14 cellular contexts compared by ENCODE assay signal in the genomic region with DNA sequence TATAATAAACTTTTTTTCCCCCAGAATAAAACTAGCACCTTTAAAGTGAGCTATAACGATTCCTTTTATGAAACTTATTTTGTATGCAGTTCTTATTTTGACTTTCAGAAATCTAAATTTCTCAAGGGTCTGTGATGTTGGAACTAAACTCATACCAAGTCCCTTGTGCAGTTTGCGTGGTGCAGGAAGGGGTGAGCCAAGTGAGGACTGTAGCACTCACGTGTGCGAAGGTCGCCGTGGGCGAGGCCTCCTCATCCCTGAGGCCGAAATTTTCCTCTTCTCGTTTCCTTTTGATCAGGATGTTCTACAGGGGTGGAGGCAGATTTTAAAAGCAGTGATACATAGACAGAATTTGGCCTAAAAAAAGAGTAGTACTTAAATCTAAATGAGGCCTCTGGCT.
DNase-seq lines count a peak whose midpoint lies in the region; ATAC-seq and TF ChIP-seq lines count a peak whose summit lies in the region.
"Had no signal": no experiment of that assay in that cellular context is flagged by ENCODE, and none has a peak within 500 bp of the region (broad histone marks: within the 10 kb centered on the region; RNA-seq: fewer than 3 reads in every experiment).

No MANE protein-coding gene starts in this region.

- TF ChIP-seq RAD21 in IMR-90 (IDR thresholded peaks at IDR 0.05; ENCODE audit: low read length), result no peak

- no peak for ATAC-seq in IMR-90 (ENCODE audit: low read depth)
- no peak for ATAC-seq in activated T-helper 17 cell treated with anti-CD3 and anti-CD28 coated beads, Interleukin-2, amount 50 U/mL, for 72 hours (replicated peaks)
- ATAC-seq in psoas muscle, result no peak
- ATAC-seq: Right ventricle myocardium inferior had no signal

- TF ChIP-seq CTCF in IMR-90 (conservative IDR thresholded peaks at IDR 0.05; ENCODE audit: low read depth, low read length) (no peak), psoas muscle (IDR thresholded peaks at IDR 0.05) (no peak), uterus (IDR thresholded peaks at IDR 0.05) (no peak)

- no peak overlapping the region for H3K4me3 ChIP-seq in IMR-90 (ENCODE audit: insufficient read depth, low read depth, low read length)
- no peak overlapping the region for H3K4me3 ChIP-seq in psoas muscle
- H3K4me3 ChIP-seq in uterus, result no peak overlapping the region
- H3K4me3 ChIP-seq: BLaER1 had no signal

- TF ChIP-seq POLR2A in IMR-90 (IDR thresholded peaks at IDR 0.05; ENCODE audit: low read depth, low read length) (no peak), uterus (IDR thresholded peaks at IDR 0.05) (no peak)

- H3K14ac ChIP-seq in IMR-90 (replicated peaks; ENCODE audit: low read depth, low read length), result no peak overlapping the region

- no peak overlapping the region for H2BK15ac ChIP-seq in IMR-90 (ENCODE audit: low read depth, low read length)

- no peak overlapping the region for H2AFZ ChIP-seq in IMR-90 (replicated peaks; ENCODE audit: low read length, poor library complexity)

- CTCF ChIA-PET in IMR-90 (lab: Yijun Ruan, JAX), result no interaction called here

- POLR2A ChIA-PET in IMR-90 (lab: Charles Lee; ENCODE audit: unreplicated experiment), result no interaction called here

- H3K4me2 ChIP-seq in IMR-90 (ENCODE audit: low read depth, low read length), result no peak overlapping the region
- H3K4me2 ChIP-seq: BLaER1 had no signal

- H4K5ac ChIP-seq in IMR-90 (ENCODE audit: low read depth, low read length), result no peak overlapping the region

- no peak overlapping the region for H3K9ac ChIP-seq in IMR-90 (ENCODE audit: low read depth, low read length)
- H3K9ac ChIP-seq: BLaER1 had no signal

- no peaks in the 10 kb centered on the region for H3K9me3 ChIP-seq in IMR-90 (ENCODE audit: control insufficient read depth, insufficient read depth, low read length)
- H3K9me3 ChIP-seq in psoas muscle, result no peaks in the 10 kb centered on the region
- no peaks in the 10 kb centered on the region for H3K9me3 ChIP-seq in uterus
- H3K9me3 ChIP-seq: BLaER1 had no signal

- peaks cover 3% of the 10 kb centered on the region for H3K36me3 Mint-ChIP-seq in activated naive CD8-positive, alpha-beta T cell
- H3K36me3 Mint-ChIP-seq in activated naive CD8-positive, alpha-beta T cell treated with anti-CD3 and anti-CD28 coated beads for 36 hours, result peaks cover 1% of the 10 kb centered on the region
- H3K36me3 Mint-ChIP-seq in activated T-helper 17 cell treated with anti-CD3 and anti-CD28 coated beads, Interleukin-2, amount 50 U/mL, for 72 hours (ENCODE audit: low read depth), result no peaks in the 10 kb centered on the region

- no peaks in the 10 kb centered on the region for H3K27me3 Mint-ChIP-seq in activated naive CD8-positive, alpha-beta T cell
- no peaks in the 10 kb centered on the region for H3K27me3 Mint-ChIP-seq in activated naive CD8-positive, alpha-beta T cell treated with anti-CD3 and anti-CD28 coated beads for 36 hours
- H3K27me3 Mint-ChIP-seq in activated T-helper 17 cell treated with anti-CD3 and anti-CD28 coated beads, Interleukin-2, amount 50 U/mL, for 72 hours, result no peaks in the 10 kb centered on the region

- peaks cover 67% of the 10 kb centered on the region for H3K4me1 Mint-ChIP-seq in activated naive CD8-positive, alpha-beta T cell (ENCODE audit: low read depth)
- peaks cover 55% of the 10 kb centered on the region for H3K4me1 Mint-ChIP-seq in activated naive CD8-positive, alpha-beta T cell treated with anti-CD3 and anti-CD28 coated beads for 36 hours
- H3K4me1 Mint-ChIP-seq in activated T-helper 17 cell treated with anti-CD3 and anti-CD28 coated beads, Interleukin-2, amount 50 U/mL, for 72 hours, result peaks cover 26% of the 10 kb centered on the region

- no peaks in the 10 kb centered on the region for H3K9me3 Mint-ChIP-seq in activated naive CD8-positive, alpha-beta T cell (ENCODE audit: low read depth)
- no peaks in the 10 kb centered on the region for H3K9me3 Mint-ChIP-seq in activated naive CD8-positive, alpha-beta T cell treated with anti-CD3 and anti-CD28 coated beads for 36 hours
- H3K9me3 Mint-ChIP-seq in activated T-helper 17 cell treated with anti-CD3 and anti-CD28 coated beads, Interleukin-2, amount 50 U/mL, for 72 hours, result no peaks in the 10 kb centered on the region

- H3K36me3 ChIP-seq in IMR-90 (ENCODE audit: control insufficient read depth, insufficient read depth, low read length) (no peaks in the 10 kb centered on the region), psoas muscle (ENCODE audit: insufficient read depth in 1 of 2, low read depth in 1 of 2) (no peaks in the 10 kb centered on the region), uterus (no peaks in the 10 kb centered on the region)

- peaks cover 5% of the 10 kb centered on the region; the same call in 1 of the 2 replicates for H3K4me1 ChIP-seq in IMR-90 (ENCODE audit: control insufficient read depth, insufficient read depth, low read length)
- H3K4me1 ChIP-seq in psoas muscle, result peaks cover 32% of the 10 kb centered on the region
- H3K4me1 ChIP-seq in uterus, result no peaks in the 10 kb centered on the region

- no peak overlapping the region for H3K4me3 Mint-ChIP-seq in activated naive CD8-positive, alpha-beta T cell
- no peak overlapping the region for H3K4me3 Mint-ChIP-seq in activated naive CD8-positive, alpha-beta T cell treated with anti-CD3 and anti-CD28 coated beads for 36 hours
- H3K4me3 Mint-ChIP-seq in activated T-helper 17 cell treated with anti-CD3 and anti-CD28 coated beads, Interleukin-2, amount 50 U/mL, for 72 hours, result no peak overlapping the region

- intact Hi-C loops in IMR-90 (cut with micrococcal nuclease), result no loop called here
- intact Hi-C loops in psoas muscle (cut with DNase I), result no loop called here
- intact Hi-C loops in uterus (cut with DNase I; ENCODE audit: low total_unique reads), result no loop called here

- no peak overlapping the region for H3K18ac ChIP-seq in IMR-90 (ENCODE audit: low read depth, low read length)

- no peak overlapping the region for H2BK120ac ChIP-seq in IMR-90 (ENCODE audit: low read depth, low read length)

- H4K91ac ChIP-seq in IMR-90 (ENCODE audit: insufficient read depth, low read depth, low read length), result no peak overlapping the region

- 94% methylated on average over 5 of the region's 9 CpGs; no CpG with 5 or more reads in 1 of the 2 experiments for WGBS in IMR-90 (ENCODE audit: extremely low coverage in 2 of 2, insufficient read length in 1 of 2), 2 experiments
- 84 to 94% (median 87%) methylated on average over 9 of the region's 9 CpGs for WGBS in psoas muscle, 3 donors

- no peak overlapping the region for H4K8ac ChIP-seq in IMR-90 (ENCODE audit: low read depth in 2 of 2, low read length in 2 of 2)

- BruUV-seq in IMR-90 (replicated peaks; lab: Mats Ljungman, UMichigan), result no TSS peak

- dilution Hi-C loops in IMR-90 (cut with HindIII; ENCODE audit: low sequenced_read_pairs, unreplicated experiment), result no loop called here

- H3K27ac ChIP-seq in IMR-90 (ENCODE audit: insufficient read depth, low read length), result no peak overlapping the region
- peak overlapping the region; percentile 10 for H3K27ac ChIP-seq in psoas muscle
- no peak overlapping the region for H3K27ac ChIP-seq in uterus
- H3K27ac ChIP-seq: BLaER1 had no signal

- no peak overlapping the region for H3K23ac ChIP-seq in IMR-90 (ENCODE audit: low read depth, low read length)

- no peak overlapping the region for H2BK20ac ChIP-seq in IMR-90 (ENCODE audit: low read depth, low read length)

- no peak overlapping the region for H2AK9ac ChIP-seq in IMR-90 (replicated peaks; ENCODE audit: low read depth, low read length, poor library complexity)

- no peak overlapping the region for H2AK5ac ChIP-seq in IMR-90 (ENCODE audit: low read depth, low read length)

- H3K9me1 ChIP-seq in IMR-90 (ENCODE audit: insufficient read depth, low read length), result peaks cover 11% of the 10 kb centered on the region

- no peak overlapping the region for H3K56ac ChIP-seq in IMR-90 (ENCODE audit: extremely low read depth, insufficient read depth, low read length)

- H3K4ac ChIP-seq in IMR-90 (ENCODE audit: low read depth, low read length), result 0 out of 2 replicates have a peak overlapping the region, but pooled peaks have one; percentile 39

- H4K20me1 ChIP-seq in IMR-90 (ENCODE audit: insufficient read depth, low read length), result peaks cover 21% of the 10 kb centered on the region

- H3K27me3 ChIP-seq in IMR-90 (ENCODE audit: control insufficient read depth, insufficient read depth, low read length) (no peaks in the 10 kb centered on the region), psoas muscle (ENCODE audit: insufficient read depth in 3 of 3, low read length in 2 of 3) (no peaks in the 10 kb centered on the region), uterus (no peaks in the 10 kb centered on the region)
- H3K27me3 ChIP-seq: BLaER1 had no signal

- H3K79me1 ChIP-seq in IMR-90 (ENCODE audit: low read depth in 1 of 2, low read length in 2 of 2), result peaks cover 28 to 69% of the 10 kb centered on the region in 2 experiments

- H3K27ac Mint-ChIP-seq in activated naive CD8-positive, alpha-beta T cell, result peak overlapping the region; percentile 12
- no peak overlapping the region for H3K27ac Mint-ChIP-seq in activated naive CD8-positive, alpha-beta T cell treated with anti-CD3 and anti-CD28 coated beads for 36 hours
- peak overlapping the region; percentile 69 for H3K27ac Mint-ChIP-seq in activated T-helper 17 cell treated with anti-CD3 and anti-CD28 coated beads, Interleukin-2, amount 50 U/mL, for 72 hours

- in situ Hi-C loops in IMR-90 (cut with MboI; ENCODE audit: low sequenced_read_pairs), result no loop called here

- H2BK5ac ChIP-seq in IMR-90 (ENCODE audit: low read depth, low read length, poor library complexity, severe bottlenecking), result no peak overlapping the region

- no peak for DNase-seq in activated naive CD8-positive, alpha-beta T cell treated with anti-CD3 and anti-CD28 coated beads for 36 hours
- no peak for DNase-seq in IMR-90
- DNase-seq in psoas muscle, result no peak
- DNase-seq in A172 (ENCODE audit: low spot score), result no peak
- no peak for DNase-seq in uterus
- DNase-seq: KG1, NCI-H1694, NCI-H2107, NCI-H226, NCI-H526 had no signal

TF ChIP-seq in IMR-90, 13 proteins besides CTCF, POLR2A, EP300 and RAD21 (continues in another document):
- TF ChIP-seq CHD1 (IDR thresholded peaks at IDR 0.05; ENCODE audit: low read depth, low read length) (no peak), RCOR1 (IDR thresholded peaks at IDR 0.05; ENCODE audit: insufficient replicate concordance, low read length) (no peak), MXI1 (IDR thresholded peaks at IDR 0.05; ENCODE audit: borderline replicate concordance, low read depth, low read length) (no peak), SMC3 (IDR thresholded peaks at IDR 0.05; ENCODE audit: low read depth, low read length) (no peak)
- TF ChIP-seq, protein P1, sequence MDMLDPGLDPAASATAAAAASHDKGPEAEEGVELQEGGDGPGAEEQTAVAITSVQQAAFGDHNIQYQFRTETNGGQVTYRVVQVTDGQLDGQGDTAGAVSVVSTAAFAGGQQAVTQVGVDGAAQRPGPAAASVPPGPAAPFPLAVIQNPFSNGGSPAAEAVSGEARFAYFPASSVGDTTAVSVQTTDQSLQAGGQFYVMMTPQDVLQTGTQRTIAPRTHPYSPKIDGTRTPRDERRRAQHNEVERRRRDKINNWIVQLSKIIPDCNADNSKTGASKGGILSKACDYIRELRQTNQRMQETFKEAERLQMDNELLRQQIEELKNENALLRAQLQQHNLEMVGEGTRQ (IDR thresholded peaks at IDR 0.05; ENCODE audit: low read depth, low read length), result no peak
